19 cellular contexts compared by ENCODE assay signal in the genomic region with DNA sequence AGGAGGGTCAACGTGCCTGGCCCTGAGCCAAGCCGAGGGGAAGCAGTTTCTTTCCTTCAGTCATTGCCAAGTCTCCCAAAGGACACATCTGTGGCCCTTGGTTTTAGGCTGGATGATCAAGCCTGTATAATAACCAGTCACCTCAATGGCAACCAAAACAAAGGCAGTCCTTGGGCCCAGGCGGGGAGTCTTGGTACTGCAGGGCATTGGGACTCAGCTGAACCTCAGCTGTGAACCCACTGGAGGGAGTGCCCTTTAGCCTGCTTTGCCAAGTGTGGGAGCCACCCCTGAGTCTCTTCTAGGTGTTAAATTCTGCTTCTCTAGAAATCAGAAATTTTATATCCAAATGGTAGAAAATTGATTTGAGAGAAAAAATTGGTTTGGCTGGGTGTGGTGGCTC. TPM values are rescaled to one million over a fixed set of nuclear protein-coding genes. Genes with fewer than 3 reads are reported as not detected.
DNase-seq lines count a peak whose midpoint lies in the region; ATAC-seq and TF ChIP-seq lines count a peak whose summit lies in the region.
"Had no signal": no experiment of that assay in that cellular context is flagged by ENCODE, and none has a peak within 500 bp of the region (broad histone marks: within the 10 kb centered on the region; RNA-seq: fewer than 3 reads in every experiment).

No MANE protein-coding gene starts in this region.

- ATAC-seq in HG03095 (IDR thresholded peaks at IDR 0.05; ENCODE audit: unreplicated experiment) = no peak
- ATAC-seq: T-cell had no signal

- no peak overlapping the region for H2BK120ac ChIP-seq in mesendoderm (ENCODE audit: low read depth, low read length)

- H3K79me2 ChIP-seq in mesendoderm (ENCODE audit: control insufficient read depth, insufficient read depth, low read length) = no peaks in the 10 kb centered on the region

- in situ Hi-C loops in SK-MEL-5 (cut with HindIII; ENCODE audit: low pct_unique_long_range_greater_than_20kb, low sequenced_read_pairs) = no loop called here

- no peak overlapping the region for H3K18ac ChIP-seq in mesendoderm (ENCODE audit: low read length)

- H4K8ac ChIP-seq in mesendoderm (ENCODE audit: low read depth, low read length) = no peak overlapping the region

- no peak overlapping the region for H2BK15ac ChIP-seq in mesendoderm (replicated peaks; ENCODE audit: low read depth)

- DNase-seq in GM12864 (ENCODE audit: low read depth) = no peak
- DNase-seq in H7 = peak; percentile 77
- peak; percentile 82 for DNase-seq in SK-MEL-5 (ENCODE audit: low read depth, low spot score)
- DNase-seq in mesendoderm = peak; percentile 23
- no peak for DNase-seq in DMS53 treated with DMSO at 0.1 percent for 48 hours (lab: John Stamatoyannopoulos, UW; ENCODE audit: unreplicated experiment)
- no peak for DNase-seq in NCI-H748 treated with DMSO at 0.1 percent for 48 hours (lab: John Stamatoyannopoulos, UW)
- DNase-seq in stimulated activated CD4-positive, alpha-beta T cell treated with anti-CD3 and anti-CD28 coated beads, Interleukin-12 subunit alpha, Interleukin-12 subunit beta, amount 100 ng/mL, for 4 hours = no peak
- DNase-seq: CD4-positive, alpha-beta T cell; DMS153; NCI-H1417 treated with DMSO at 0.1 percent for 48 hours; NCI-H187 treated with DMSO at 0.1 percent for 48 hours; NCI-H345; NCI-H524 treated with DMSO at 0.1 percent for 48 hours; SHP77; SK-N-SH; T-cell had no signal

- no peak overlapping the region for H4K5ac ChIP-seq in mesendoderm (ENCODE audit: low read length)

- H2AK5ac ChIP-seq in mesendoderm (ENCODE audit: low read length) = no peak overlapping the region

- no peak overlapping the region for H3K4me2 ChIP-seq in mesendoderm (ENCODE audit: low read length)
- H3K4me2 ChIP-seq: KMS-11, SK-N-SH had no signal

- no peak overlapping the region for H3K56ac ChIP-seq in mesendoderm (ENCODE audit: low read length)

- H3K4me3 ChIP-seq in GM12864 (ENCODE audit: low read depth, low read length) (no peak overlapping the region), H7 (ENCODE audit: insufficient read depth, low read depth, low read length) (no peak overlapping the region), mesendoderm (ENCODE audit: low read length) (no peak overlapping the region)

- H3K4me1 ChIP-seq in mesendoderm (ENCODE audit: control insufficient read depth, low read depth, low read length) = no peaks in the 10 kb centered on the region
- H3K4me1 ChIP-seq: Caco-2 had no signal

- no peaks in the 10 kb centered on the region for H3K27me3 ChIP-seq in H7 (ENCODE audit: control insufficient read depth, insufficient read depth, low read length)
- no peaks in the 10 kb centered on the region for H3K27me3 ChIP-seq in mesendoderm (ENCODE audit: insufficient read depth, low read length, poor library complexity)

- no peak overlapping the region for H3K4ac ChIP-seq in mesendoderm (ENCODE audit: low read depth, low read length)

- H3K27ac ChIP-seq in mesendoderm (ENCODE audit: low read depth, low read length) = no peak overlapping the region
- H3K27ac ChIP-seq: KMS-11 had no signal

- no CpG with 5 or more reads among the region's 3 CpGs for WGBS in mesendoderm (ENCODE audit: extremely low coverage, insufficient coverage, low lambda C conversion rate)

- peaks cover 3% of the 10 kb centered on the region for H3K36me3 ChIP-seq in H7 (replicated peaks; ENCODE audit: control insufficient read depth, insufficient read depth, low read length)
- no peaks in the 10 kb centered on the region for H3K36me3 ChIP-seq in mesendoderm (ENCODE audit: control insufficient read depth, insufficient read depth, low read length)

- peak; percentile 33 for TF ChIP-seq CTCF in GM12864 (IDR thresholded peaks at IDR 0.05; ENCODE audit: low read depth, low read length, missing control alignments)

- no peak overlapping the region for H3K23ac ChIP-seq in mesendoderm (ENCODE audit: low read length)

- no peak overlapping the region for H3K9ac ChIP-seq in mesendoderm (ENCODE audit: low read length)
- H3K9ac ChIP-seq: KMS-11, SK-N-SH had no signal

- H2BK5ac ChIP-seq in mesendoderm (ENCODE audit: low read length) = no peak overlapping the region

- H3K79me1 ChIP-seq in mesendoderm (ENCODE audit: low read length) = no peaks in the 10 kb centered on the region

RNA-seq across cellular contexts. Expression of a gene that starts 36.9 kb away (rescaled TPM):
- 50.0 and 59.0 TPM in 2 replicates for total RNA-seq in H7 (2014; rRNA removed; shearing (Covaris generic))
- 1.7 and 1.8 TPM in 2 replicates for total RNA-seq in SK-MEL-5 (2014; rRNA removed; shearing (Covaris generic))
- polyA plus RNA-seq in SK-MEL-5 (2015; cell fraction: cytosol; rRNA removed) = 3.0 and 3.9 TPM in 2 replicates
- 0.42 and 2.7 TPM in 2 replicates for polyA plus RNA-seq in SK-MEL-5 (2015; cell fraction: nucleus; rRNA removed)
- polyA plus RNA-seq in mesendoderm (2013, experiment 1 of 2) = 9.0 TPM
- polyA plus RNA-seq in mesendoderm (2013, experiment 2 of 2) = 9.4 TPM

RNA-seq across cellular contexts. Expression of a gene that starts 53.5 kb away (rescaled TPM):
- total RNA-seq in H7 (2014; rRNA removed; shearing (Covaris generic)) = 63.7 and 91.0 TPM in 2 replicates
- total RNA-seq in SK-MEL-5 (2014; rRNA removed; shearing (Covaris generic)) = 1.1 TPM in 2 replicates
- polyA plus RNA-seq in SK-MEL-5 (2015; cell fraction: cytosol; rRNA removed) = 1.4 and 1.7 TPM in 2 replicates
- 0.33 and 2.1 TPM in 2 replicates for polyA plus RNA-seq in SK-MEL-5 (2015; cell fraction: nucleus; rRNA removed)
- 42.7 TPM for polyA plus RNA-seq in mesendoderm (2013, experiment 1 of 2)
- polyA plus RNA-seq in mesendoderm (2013, experiment 2 of 2) = 43.2 TPM

Comparison
In these comparisons a context has a peak if more than half of its experiments do, and no peak if none do; other contexts are left out.
1. DNase-seq: peak in H7 (single experiment), SK-MEL-5 (single experiment) and mesendoderm (single experiment); none in GM12864 (single experiment), DMS53 treated with DMSO at 0.1 percent for 48 hours (single experiment), NCI-H748 treated with DMSO at 0.1 percent for 48 hours (single experiment) and stimulated activated CD4-positive, alpha-beta T cell treated with anti-CD3 and anti-CD28 coated beads, Interleukin-12 subunit alpha, Interleukin-12 subunit beta, amount 100 ng/mL, for 4 hours (single experiment).
2. RNA of a gene that starts 36.9 kb away (total RNA-seq): 50.0 to 59.0 TPM in H7; 1.7 to 1.8 TPM in SK-MEL-5; every median in the first group is over 10 times any median in the second.
3. RNA of a gene that starts 53.5 kb away (total RNA-seq): 63.7 to 91.0 TPM in H7; 1.1 TPM in SK-MEL-5; every median in the first group is over 10 times any median in the second.